Comparison of ENCODE assay signal across 1 cellular context in the genomic region with DNA sequence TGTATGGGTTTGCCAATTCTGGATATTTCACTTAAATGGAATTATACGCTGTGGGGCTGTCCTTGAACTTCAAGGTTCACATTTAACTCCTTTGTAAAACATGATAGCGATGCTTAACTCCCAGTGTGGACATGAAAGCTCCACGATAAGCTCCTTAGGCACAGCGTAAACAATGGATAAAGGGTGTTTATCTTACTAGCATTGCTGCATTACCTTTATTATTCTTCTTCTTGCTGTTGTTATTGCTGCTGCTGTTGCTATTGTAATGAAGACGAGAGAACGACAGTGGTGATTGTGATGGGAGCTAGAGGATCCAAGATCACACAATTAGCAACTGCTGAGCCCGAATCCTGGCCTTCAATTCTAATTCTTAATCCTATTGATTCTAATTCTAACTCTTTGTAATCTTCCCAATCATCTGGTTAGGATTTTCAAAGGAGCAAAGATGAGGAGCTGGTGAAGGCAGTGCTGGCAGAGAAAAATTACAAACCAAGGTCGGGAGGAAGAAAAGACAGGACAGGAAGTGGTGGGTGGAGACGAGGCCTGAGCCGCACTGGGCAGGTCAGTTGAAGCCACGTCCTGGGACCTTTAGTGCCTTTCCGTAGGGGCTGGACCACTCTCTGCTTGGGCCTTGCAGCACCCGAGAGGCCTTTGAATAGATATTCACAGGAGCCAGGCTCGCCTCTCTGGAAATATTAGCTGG.
TF ChIP-seq lines count a peak whose summit lies in the region.

No MANE protein-coding gene starts in this region.

TF ChIP-seq in HepG2, 621 proteins besides CTCF, POLR2A, EP300 and RAD21 (continued from another document):
- TF ChIP-seq, protein P1, sequence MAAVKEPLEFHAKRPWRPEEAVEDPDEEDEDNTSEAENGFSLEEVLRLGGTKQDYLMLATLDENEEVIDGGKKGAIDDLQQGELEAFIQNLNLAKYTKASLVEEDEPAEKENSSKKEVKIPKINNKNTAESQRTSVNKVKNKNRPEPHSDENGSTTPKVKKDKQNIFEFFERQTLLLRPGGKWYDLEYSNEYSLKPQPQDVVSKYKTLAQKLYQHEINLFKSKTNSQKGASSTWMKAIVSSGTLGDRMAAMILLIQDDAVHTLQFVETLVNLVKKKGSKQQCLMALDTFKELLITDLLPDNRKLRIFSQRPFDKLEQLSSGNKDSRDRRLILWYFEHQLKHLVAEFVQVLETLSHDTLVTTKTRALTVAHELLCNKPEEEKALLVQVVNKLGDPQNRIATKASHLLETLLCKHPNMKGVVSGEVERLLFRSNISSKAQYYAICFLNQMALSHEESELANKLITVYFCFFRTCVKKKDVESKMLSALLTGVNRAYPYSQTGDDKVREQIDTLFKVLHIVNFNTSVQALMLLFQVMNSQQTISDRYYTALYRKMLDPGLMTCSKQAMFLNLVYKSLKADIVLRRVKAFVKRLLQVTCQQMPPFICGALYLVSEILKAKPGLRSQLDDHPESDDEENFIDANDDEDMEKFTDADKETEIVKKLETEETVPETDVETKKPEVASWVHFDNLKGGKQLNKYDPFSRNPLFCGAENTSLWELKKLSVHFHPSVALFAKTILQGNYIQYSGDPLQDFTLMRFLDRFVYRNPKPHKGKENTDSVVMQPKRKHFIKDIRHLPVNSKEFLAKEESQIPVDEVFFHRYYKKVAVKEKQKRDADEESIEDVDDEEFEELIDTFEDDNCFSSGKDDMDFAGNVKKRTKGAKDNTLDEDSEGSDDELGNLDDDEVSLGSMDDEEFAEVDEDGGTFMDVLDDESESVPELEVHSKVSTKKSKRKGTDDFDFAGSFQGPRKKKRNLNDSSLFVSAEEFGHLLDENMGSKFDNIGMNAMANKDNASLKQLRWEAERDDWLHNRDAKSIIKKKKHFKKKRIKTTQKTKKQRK (IDR thresholded peaks at IDR 0.05; ENCODE audit: low read length), result no peak
- TF ChIP-seq HNRNPK (IDR thresholded peaks at IDR 0.05; ENCODE audit: low read depth, low read length, poor library complexity, severe bottlenecking) (no peak), ZNF776 (CRISPR knock-in tag; IDR thresholded peaks at IDR 0.05) (no peak), ZNF124 (CRISPR knock-in tag; IDR thresholded peaks at IDR 0.05) (no peak), MEIS1 (CRISPR knock-in tag; IDR thresholded peaks at IDR 0.05; ENCODE audit: borderline replicate concordance) (no peak)
